Comparison of ENCODE assay signal across 11 cellular contexts in the genomic region with DNA sequence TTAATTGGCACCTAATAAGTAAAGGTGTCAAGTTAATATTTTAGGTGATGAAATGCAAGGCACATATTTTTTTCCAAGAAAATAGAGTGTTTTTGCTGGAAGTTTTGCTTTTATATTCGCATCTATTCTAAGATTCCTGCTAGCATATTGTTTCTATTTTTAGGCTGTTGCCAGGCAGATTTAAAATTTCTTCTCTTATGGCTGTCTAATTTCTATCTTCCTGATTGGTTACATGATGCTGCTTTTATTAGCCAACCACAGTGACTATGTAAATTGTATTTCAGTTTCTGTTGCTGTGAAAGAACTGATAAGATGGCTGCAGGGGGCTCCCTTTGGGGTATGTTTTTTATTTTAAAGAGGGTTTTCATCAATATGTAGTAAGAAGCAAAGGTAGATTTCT. TPM values are rescaled to one million over a fixed set of nuclear protein-coding genes. Genes with fewer than 3 reads are reported as not detected.
A peak's percentile ranks its signal among the peaks of the same experiment; 100 is the strongest.
DNase-seq lines count a peak whose midpoint lies in the region; ATAC-seq and TF ChIP-seq lines count a peak whose summit lies in the region.
"Had no signal": no experiment of that assay in that cellular context is flagged by ENCODE, and none has a peak within 500 bp of the region (broad histone marks: within the 10 kb centered on the region; RNA-seq: fewer than 3 reads in every experiment).

No MANE protein-coding gene starts in this region.

- peak overlapping the region; percentile 20 for H3K27ac Mint-ChIP-seq in activated CD8-positive, alpha-beta T cell treated with anti-CD3 and anti-CD28 coated beads, Interleukin-2, amount 10 ng/mL, durations not matched to agents 7 days and 5 days

- H3K27me3 ChIP-seq in A673 (replicated peaks; ENCODE audit: insufficient read depth, low read depth, low read length, poor library complexity) (no peaks in the 10 kb centered on the region), right atrium auricular region (no peaks in the 10 kb centered on the region)

- DNase-seq in A673 (ENCODE audit: low spot score) = peak; percentile 42
- DNase-seq in HCEC 1CT = peak; percentile 22
- DNase-seq in activated CD8-positive, alpha-beta T cell treated with anti-CD3 and anti-CD28 coated beads, Interleukin-2, amount 10 ng/mL, durations not matched to agents 7 days and 5 days = no peak
- DNase-seq in right atrium auricular region (ENCODE audit: low spot score) = no peak
- DNase-seq in NCI-H1105 (lab: John Stamatoyannopoulos, UW) = no peak
- DNase-seq in activated CD4-positive, alpha-beta T cell treated with anti-CD3 and anti-CD28 coated beads, Interleukin-2, amount 50 U/mL, for 4 hours = no peak
- no peak for DNase-seq in COLO829 (ENCODE audit: low spot score)
- DNase-seq: GDM1, GOT3, NCI-H1105 treated with DMSO at 0.1 percent for 48 hours had no signal

- H3K9me3 ChIP-seq in A673 (ENCODE audit: low read depth, low read length, poor library complexity, severe bottlenecking) (peaks cover 24% of the 10 kb centered on the region), right atrium auricular region (peaks cover 0 to 4% of the 10 kb centered on the region in 2 donors)

- BruUV-seq in A673 (replicated peaks; lab: Mats Ljungman, UMichigan) = no TSS peak

- POLR2A ChIA-PET in A673 (lab: Charles Lee; ENCODE audit: low non-redundant PET) = no interaction called here
- POLR2A ChIA-PET in activated CD8-positive, alpha-beta T cell treated with anti-CD3 and anti-CD28 coated beads, Interleukin-2, amount 10 ng/mL, durations not matched to agents 7 days and 5 days (lab: Charles Lee) = no interaction called here

- H3K27ac ChIP-seq in A673 (ENCODE audit: low read depth, low read length, poor library complexity, severe bottlenecking) = peak overlapping the region; percentile 28
- peak overlapping the region; percentile 11 to 23 for H3K27ac ChIP-seq in right atrium auricular region

- H3K36me3 ChIP-seq in A673 (ENCODE audit: insufficient read depth, low read length, poor library complexity, severe bottlenecking) (peaks cover 7% of the 10 kb centered on the region), right atrium auricular region (no peaks in the 10 kb centered on the region)

- no peak for TF ChIP-seq CTCF in A673 (conservative IDR thresholded peaks at IDR 0.05; ENCODE audit: low read depth, low read length)
- TF ChIP-seq CTCF in right atrium auricular region (IDR thresholded peaks at IDR 0.05) = no peak

- H3K4me1 Mint-ChIP-seq in activated CD8-positive, alpha-beta T cell treated with anti-CD3 and anti-CD28 coated beads, Interleukin-2, amount 10 ng/mL, durations not matched to agents 7 days and 5 days (ENCODE audit: low read depth) = peaks cover 69% of the 10 kb centered on the region

- H3K4me1 ChIP-seq in A673 (ENCODE audit: insufficient read depth, low read length, poor library complexity, severe bottlenecking) (peaks cover 25% of the 10 kb centered on the region), right atrium auricular region (peaks cover 0 to 56% of the 10 kb centered on the region in 2 donors)

- peaks cover 12% of the 10 kb centered on the region for H3K9me3 Mint-ChIP-seq in activated CD8-positive, alpha-beta T cell treated with anti-CD3 and anti-CD28 coated beads, Interleukin-2, amount 10 ng/mL, durations not matched to agents 7 days and 5 days (ENCODE audit: insufficient read depth)

- H3K4me3 Mint-ChIP-seq in activated CD8-positive, alpha-beta T cell treated with anti-CD3 and anti-CD28 coated beads, Interleukin-2, amount 10 ng/mL, durations not matched to agents 7 days and 5 days = no peak overlapping the region

- no peaks in the 10 kb centered on the region for H3K27me3 Mint-ChIP-seq in activated CD8-positive, alpha-beta T cell treated with anti-CD3 and anti-CD28 coated beads, Interleukin-2, amount 10 ng/mL, durations not matched to agents 7 days and 5 days (ENCODE audit: low read depth)

- no peak for ATAC-seq in activated CD8-positive, alpha-beta T cell treated with anti-CD3 and anti-CD28 coated beads, Interleukin-2, amount 10 ng/mL, durations not matched to agents 7 days and 5 days
- no peak for ATAC-seq in GM21529 (IDR thresholded peaks at IDR 0.05; ENCODE audit: unreplicated experiment)

- intact Hi-C loops in A673 (cut with micrococcal nuclease; ENCODE audit: unreplicated experiment) = no loop called here

- H3K4me3 ChIP-seq in A673 (ENCODE audit: low read depth, low read length, poor library complexity, severe bottlenecking) = no peak overlapping the region
- H3K4me3 ChIP-seq in right atrium auricular region = peak overlapping the region in 1 of 2 donors; percentile 2

- peaks cover 44% of the 10 kb centered on the region for H3K36me3 Mint-ChIP-seq in activated CD8-positive, alpha-beta T cell treated with anti-CD3 and anti-CD28 coated beads, Interleukin-2, amount 10 ng/mL, durations not matched to agents 7 days and 5 days (ENCODE audit: low read depth)

- CTCF ChIA-PET in A673 (lab: Charles Lee) = no interaction called here
- CTCF ChIA-PET in activated CD8-positive, alpha-beta T cell treated with anti-CD3 and anti-CD28 coated beads, Interleukin-2, amount 10 ng/mL, durations not matched to agents 7 days and 5 days (lab: Charles Lee) = interaction anchor here (0.6 to 1.3 kb wide), 3 partner anchors 20 to 45 kb away, joined by 3 to 4 read pairs (median 4); partner anchors contain the start of gene ATF7IP

RNA-seq across cellular contexts. Expression of gene ATF7IP, which starts 42.7 kb away (rescaled TPM):
- total RNA-seq in A673 (2021) (98.3 and 100 TPM in 2 replicates), right atrium auricular region (10 to 100 TPM; 33.1 to 39.7 TPM)
- total RNA-seq in activated CD8-positive, alpha-beta T cell treated with anti-CD3 and anti-CD28 coated beads, Interleukin-2, amount 10 ng/mL, durations not matched to agents 7 days and 5 days = 100 to 1,000 TPM in 1 of 2 experiments, 10 to 100 TPM in 1; 99.8 to 104 TPM

Comparison
In these comparisons a context has a peak if more than half of its experiments do, and no peak if none do; other contexts are left out.
1. DNase-seq: peak in A673 (single experiment) and HCEC 1CT (single experiment); none in activated CD8-positive, alpha-beta T cell treated with anti-CD3 and anti-CD28 coated beads, Interleukin-2, amount 10 ng/mL, durations not matched to agents 7 days and 5 days (single experiment), right atrium auricular region (single experiment), NCI-H1105 (single experiment), activated CD4-positive, alpha-beta T cell treated with anti-CD3 and anti-CD28 coated beads, Interleukin-2, amount 50 U/mL, for 4 hours (0 of 2) and COLO829 (single experiment).